8 cellular contexts compared by ENCODE assay signal in genomic region chr1:36322786-36323635, GRCh38. TPM values are rescaled to one million over a fixed set of nuclear protein-coding genes. Genes with fewer than 3 reads are reported as not detected.
DNase-seq lines count a peak whose midpoint lies in the region; ATAC-seq lines count a peak whose summit lies in the region.

No MANE protein-coding gene starts in this region.

- ATAC-seq in HG02852 (IDR thresholded peaks at IDR 0.05; ENCODE audit: unreplicated experiment) (peak; percentile 37), esophagus mucosa (peak; percentile 16), HG02840 (IDR thresholded peaks at IDR 0.05; ENCODE audit: low FRiP score, unreplicated experiment) (no peak)

- DNase-seq in COLO668 (lab: John Stamatoyannopoulos, UW; ENCODE audit: unreplicated experiment) (peak; percentile 48), myocyte (ENCODE audit: low read depth) (peak; percentile 41), NCI-H2029 treated with DMSO at 0.1 percent for 48 hours (lab: John Stamatoyannopoulos, UW) (no peak), NCI-H187 treated with DMSO at 0.1 percent for 48 hours (lab: John Stamatoyannopoulos, UW) (no peak)
- DNase-seq in activated CD4-positive, CD25-positive, alpha-beta regulatory T cell treated with anti-CD3 and anti-CD28 coated beads, Interleukin-2, amount 50 U/mL, for 72 hours: peak; percentile 51

RNA-seq across cellular contexts. Expression of gene EVA1B, which starts 0.4 kb away (rescaled TPM):
- total RNA-seq in esophagus mucosa: 3.7 TPM
- 26.4 and 42.0 TPM in 2 replicates for total RNA-seq in myocyte
- 33.7 TPM for polyA plus RNA-seq in myocyte (2012)

RNA-seq across cellular contexts. Expression of gene SH3D21, which starts 16.8 kb away (rescaled TPM):
- 9.2 TPM for total RNA-seq in esophagus mucosa
- total RNA-seq in myocyte: 1.2 and 1.7 TPM in 2 replicates
- polyA plus RNA-seq in myocyte (2012): 7.7 TPM

Comparison
In these comparisons a context has a peak if more than half of its experiments do, and no peak if none do; other contexts are left out.
1. DNase-seq: peak in COLO668 (single experiment), activated CD4-positive, CD25-positive, alpha-beta regulatory T cell treated with anti-CD3 and anti-CD28 coated beads, Interleukin-2, amount 50 U/mL, for 72 hours (single experiment) and myocyte (single experiment); none in NCI-H2029 treated with DMSO at 0.1 percent for 48 hours (single experiment) and NCI-H187 treated with DMSO at 0.1 percent for 48 hours (single experiment).